ENCODE assay signal across 8 cellular contexts in genomic region chr4:48290146-48290772, GRCh38. TPM values are rescaled to one million over a fixed set of nuclear protein-coding genes. Genes with fewer than 3 reads are reported as not detected.
A peak's percentile ranks its signal among the peaks of the same experiment; 100 is the strongest.
DNase-seq lines count a peak whose midpoint lies in the region; ATAC-seq and TF ChIP-seq lines count a peak whose summit lies in the region.

No MANE protein-coding gene starts in this region.

- no peaks in the 10 kb centered on the region for H3K4me1 ChIP-seq in colonic mucosa

- no peak overlapping the region for H3K4me3 ChIP-seq in colonic mucosa
- H3K4me3 ChIP-seq in retinal pigment epithelial cell (ENCODE audit: low read length) = no peak overlapping the region

- in situ Hi-C loops in G401 (cut with HindIII; ENCODE audit: low sequenced_read_pairs) = no loop called here

- H3K27ac Mint-ChIP-seq in activated CD4-positive, alpha-beta T cell treated with anti-CD3 and anti-CD28 coated beads, Interleukin-2, amount 10 ng/mL, durations not matched to agents 24 days and 14 days = no peak overlapping the region
- H3K27ac Mint-ChIP-seq in activated CD4-positive, alpha-beta T cell treated with anti-CD3 and anti-CD28 coated beads, Interleukin-2, amount 10 ng/mL, durations not matched to agents 7 days and 5 days = no peak overlapping the region

- H3K27me3 ChIP-seq in colonic mucosa = no peaks in the 10 kb centered on the region

- peaks cover 1% of the 10 kb centered on the region for H3K9me3 Mint-ChIP-seq in activated CD4-positive, alpha-beta T cell treated with anti-CD3 and anti-CD28 coated beads, Interleukin-2, amount 10 ng/mL, durations not matched to agents 24 days and 14 days
- no peaks in the 10 kb centered on the region for H3K9me3 Mint-ChIP-seq in activated CD4-positive, alpha-beta T cell treated with anti-CD3 and anti-CD28 coated beads, Interleukin-2, amount 10 ng/mL, durations not matched to agents 7 days and 5 days

- H3K36me3 Mint-ChIP-seq in activated CD4-positive, alpha-beta T cell treated with anti-CD3 and anti-CD28 coated beads, Interleukin-2, amount 10 ng/mL, durations not matched to agents 24 days and 14 days (ENCODE audit: low read depth) = no peaks in the 10 kb centered on the region
- H3K36me3 Mint-ChIP-seq in activated CD4-positive, alpha-beta T cell treated with anti-CD3 and anti-CD28 coated beads, Interleukin-2, amount 10 ng/mL, durations not matched to agents 7 days and 5 days (ENCODE audit: low read depth) = no peaks in the 10 kb centered on the region

- H3K4me3 Mint-ChIP-seq in activated CD4-positive, alpha-beta T cell treated with anti-CD3 and anti-CD28 coated beads, Interleukin-2, amount 10 ng/mL, durations not matched to agents 24 days and 14 days = no peak overlapping the region
- no peak overlapping the region for H3K4me3 Mint-ChIP-seq in activated CD4-positive, alpha-beta T cell treated with anti-CD3 and anti-CD28 coated beads, Interleukin-2, amount 10 ng/mL, durations not matched to agents 7 days and 5 days

- H3K27me3 Mint-ChIP-seq in activated CD4-positive, alpha-beta T cell treated with anti-CD3 and anti-CD28 coated beads, Interleukin-2, amount 10 ng/mL, durations not matched to agents 24 days and 14 days = peaks cover 2% of the 10 kb centered on the region
- H3K27me3 Mint-ChIP-seq in activated CD4-positive, alpha-beta T cell treated with anti-CD3 and anti-CD28 coated beads, Interleukin-2, amount 10 ng/mL, durations not matched to agents 7 days and 5 days = peaks cover 2% of the 10 kb centered on the region

- no peaks in the 10 kb centered on the region for H3K4me1 Mint-ChIP-seq in activated CD4-positive, alpha-beta T cell treated with anti-CD3 and anti-CD28 coated beads, Interleukin-2, amount 10 ng/mL, durations not matched to agents 24 days and 14 days
- no peaks in the 10 kb centered on the region for H3K4me1 Mint-ChIP-seq in activated CD4-positive, alpha-beta T cell treated with anti-CD3 and anti-CD28 coated beads, Interleukin-2, amount 10 ng/mL, durations not matched to agents 7 days and 5 days

- DNase-seq in activated CD4-positive, alpha-beta T cell treated with anti-CD3 and anti-CD28 coated beads, Interleukin-2, amount 10 ng/mL, durations not matched to agents 24 days and 14 days = peak; percentile 65
- DNase-seq in activated CD4-positive, alpha-beta T cell treated with anti-CD3 and anti-CD28 coated beads, Interleukin-2, amount 10 ng/mL, durations not matched to agents 7 days and 5 days = no peak
- DNase-seq in LoVo (ENCODE audit: low spot score) (peak; percentile 46), colonic mucosa (peak; percentile 35), retinal pigment epithelial cell (ENCODE audit: low read depth) (no peak), G401 (ENCODE audit: low spot score) (no peak), hippocampal formation (lab: John Stamatoyannopoulos, UW) (no peak)

- no peak for ATAC-seq in GM18907 (IDR thresholded peaks at IDR 0.05; ENCODE audit: unreplicated experiment)

- H3K27ac ChIP-seq in colonic mucosa = no peak overlapping the region

- CTCF ChIA-PET in activated CD4-positive, alpha-beta T cell treated with anti-CD3 and anti-CD28 coated beads, Interleukin-2, amount 10 ng/mL, durations not matched to agents 7 days and 5 days (lab: Charles Lee) = interaction anchor here (1.3 kb wide), 1 partner anchor 10 kb away, joined by 3 read pairs; no protein-coding TSS in a partner anchor

- intact Hi-C loops in activated CD4-positive, alpha-beta T cell treated with anti-CD3 and anti-CD28 coated beads, Interleukin-2, amount 10 ng/mL, durations not matched to agents 24 days and 14 days (cut with micrococcal nuclease) = no loop called here
- intact Hi-C loops in colonic mucosa (cut with DNase I) = no loop called here

- POLR2A ChIA-PET in activated CD4-positive, alpha-beta T cell treated with anti-CD3 and anti-CD28 coated beads, Interleukin-2, amount 10 ng/mL, durations not matched to agents 7 days and 5 days (lab: Charles Lee) = no interaction called here

- no peak overlapping the region for H3K9ac ChIP-seq in colonic mucosa (ENCODE audit: low read depth in 2 of 2, low read length in 2 of 2)

- peak; percentile 64 for TF ChIP-seq CTCF in colonic mucosa (IDR thresholded peaks at IDR 0.05)
- peak; percentile 69 for TF ChIP-seq CTCF in retinal pigment epithelial cell (conservative IDR thresholded peaks at IDR 0.05; ENCODE audit: low read depth, low read length)

- H3K36me3 ChIP-seq in colonic mucosa = no peaks in the 10 kb centered on the region

- no peaks in the 10 kb centered on the region for H3K9me3 ChIP-seq in colonic mucosa

RNA-seq across cellular contexts. Expression of gene TEC, which starts 20.6 kb away (rescaled TPM):
- total RNA-seq in activated CD4-positive, alpha-beta T cell treated with anti-CD3 and anti-CD28 coated beads, Interleukin-2, amount 10 ng/mL, durations not matched to agents 24 days and 14 days = 2.7 and 3.0 TPM in 2 replicates
- total RNA-seq in activated CD4-positive, alpha-beta T cell treated with anti-CD3 and anti-CD28 coated beads, Interleukin-2, amount 10 ng/mL, durations not matched to agents 7 days and 5 days = 1 to 10 TPM; 1.0 to 1.1 TPM
- 1 to 10 TPM; 2.1 to 2.9 TPM for total RNA-seq in colonic mucosa
- total RNA-seq in G401 (2014; rRNA removed; shearing (Covaris generic)) = not detected in 2 replicates

RNA-seq across cellular contexts. Expression of gene SLAIN2, which starts 51.1 kb away (rescaled TPM):
- total RNA-seq in activated CD4-positive, alpha-beta T cell treated with anti-CD3 and anti-CD28 coated beads, Interleukin-2, amount 10 ng/mL, durations not matched to agents 24 days and 14 days = 77.6 and 80.2 TPM in 2 replicates
- total RNA-seq in activated CD4-positive, alpha-beta T cell treated with anti-CD3 and anti-CD28 coated beads, Interleukin-2, amount 10 ng/mL, durations not matched to agents 7 days and 5 days = 10 to 100 TPM; 58.8 to 96.5 TPM
- total RNA-seq in colonic mucosa = 10 to 100 TPM; 70.2 to 98.5 TPM
- 12.9 and 25.5 TPM in 2 replicates for total RNA-seq in G401 (2014; rRNA removed; shearing (Covaris generic))

Comparison
In these comparisons a context has a peak if more than half of its experiments do, and no peak if none do; other contexts are left out.
1. DNase-seq: peak in activated CD4-positive, alpha-beta T cell treated with anti-CD3 and anti-CD28 coated beads, Interleukin-2, amount 10 ng/mL, durations not matched to agents 24 days and 14 days (single experiment), LoVo (single experiment) and colonic mucosa (single experiment); none in activated CD4-positive, alpha-beta T cell treated with anti-CD3 and anti-CD28 coated beads, Interleukin-2, amount 10 ng/mL, durations not matched to agents 7 days and 5 days (single experiment), retinal pigment epithelial cell (single experiment), G401 (single experiment) and hippocampal formation (0 of 2).